In genomic region chr7:132607656-132608055, GRCh38 we compare ENCODE assay signal across 2 cellular contexts.
TF ChIP-seq lines count a peak whose summit lies in the region.

No MANE protein-coding gene starts in this region.

TF ChIP-seq in GM12891, 5 proteins besides CTCF, POLR2A, EP300 and RAD21:
- TF ChIP-seq TAF1 (IDR thresholded peaks at IDR 0.05; ENCODE audit: low read depth, low read length) (no peak), POLR2AphosphoS5 (IDR thresholded peaks at IDR 0.05; ENCODE audit: low read depth, low read length) (no peak), PAX5 (IDR thresholded peaks at IDR 0.05; ENCODE audit: insufficient read depth, low read length, severe bottlenecking) (no peak), POU2F2 (IDR thresholded peaks at IDR 0.05; ENCODE audit: low read depth, low read length) (no peak), SPI1 (IDR thresholded peaks at IDR 0.05; ENCODE audit: low read depth, low read length) (no peak)

TF ChIP-seq in IMR-90, 13 proteins besides CTCF, POLR2A, EP300 and RAD21:
- TF ChIP-seq RCOR1 (IDR thresholded peaks at IDR 0.05; ENCODE audit: insufficient replicate concordance, low read length) (no peak), SMC3 (IDR thresholded peaks at IDR 0.05; ENCODE audit: low read depth, low read length) (no peak), CHD1 (IDR thresholded peaks at IDR 0.05; ENCODE audit: low read depth, low read length) (no peak), CEBPB (IDR thresholded peaks at IDR 0.05; ENCODE audit: low read depth, low read length) (no peak), BHLHE40 (IDR thresholded peaks at IDR 0.05; ENCODE audit: low read depth, low read length) (no peak)
